In the genomic region with DNA sequence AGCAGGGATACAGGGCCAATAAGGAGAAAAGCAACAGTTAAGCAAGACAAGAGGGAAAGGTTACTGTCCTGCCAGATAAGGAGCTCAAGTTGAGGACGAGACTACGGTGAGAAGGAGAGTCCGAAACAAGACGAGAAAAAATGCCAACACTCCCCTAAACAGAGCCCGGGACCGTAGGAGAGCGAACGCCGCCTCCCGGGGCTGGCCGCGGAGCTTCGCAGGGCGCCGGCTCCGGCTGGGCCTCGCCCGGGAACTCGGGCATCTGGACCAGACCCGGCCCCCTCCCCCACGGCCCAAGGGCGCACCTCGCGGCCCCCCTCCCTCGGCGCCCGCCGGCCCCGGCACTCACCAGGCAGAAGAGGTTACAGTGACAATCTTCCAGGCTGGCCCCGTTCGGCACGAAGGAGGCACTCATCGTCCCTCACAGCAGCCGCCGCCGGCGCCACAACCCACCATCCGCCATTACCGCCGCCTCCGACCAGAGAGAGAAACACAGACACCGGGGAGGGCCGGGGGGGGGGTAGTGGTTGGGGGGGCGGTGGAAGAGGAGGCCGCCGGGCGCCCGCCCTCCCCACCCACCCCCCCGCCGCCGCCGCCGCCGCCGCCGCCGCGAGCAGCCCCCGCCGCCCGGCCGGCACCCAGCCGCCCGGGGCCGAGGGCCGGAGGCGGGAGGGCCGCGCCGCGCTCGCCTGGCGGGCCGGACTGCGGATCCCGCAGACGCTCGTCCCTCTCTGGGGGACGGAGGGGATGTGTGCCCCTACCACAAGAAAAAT, we compare ENCODE assay signal across 8 cellular contexts. TPM values are rescaled to one million over a fixed set of nuclear protein-coding genes. Genes with fewer than 3 reads are reported as not detected.
DNase-seq lines count a peak whose midpoint lies in the region; ATAC-seq and TF ChIP-seq lines count a peak whose summit lies in the region.

A gene with protein sequence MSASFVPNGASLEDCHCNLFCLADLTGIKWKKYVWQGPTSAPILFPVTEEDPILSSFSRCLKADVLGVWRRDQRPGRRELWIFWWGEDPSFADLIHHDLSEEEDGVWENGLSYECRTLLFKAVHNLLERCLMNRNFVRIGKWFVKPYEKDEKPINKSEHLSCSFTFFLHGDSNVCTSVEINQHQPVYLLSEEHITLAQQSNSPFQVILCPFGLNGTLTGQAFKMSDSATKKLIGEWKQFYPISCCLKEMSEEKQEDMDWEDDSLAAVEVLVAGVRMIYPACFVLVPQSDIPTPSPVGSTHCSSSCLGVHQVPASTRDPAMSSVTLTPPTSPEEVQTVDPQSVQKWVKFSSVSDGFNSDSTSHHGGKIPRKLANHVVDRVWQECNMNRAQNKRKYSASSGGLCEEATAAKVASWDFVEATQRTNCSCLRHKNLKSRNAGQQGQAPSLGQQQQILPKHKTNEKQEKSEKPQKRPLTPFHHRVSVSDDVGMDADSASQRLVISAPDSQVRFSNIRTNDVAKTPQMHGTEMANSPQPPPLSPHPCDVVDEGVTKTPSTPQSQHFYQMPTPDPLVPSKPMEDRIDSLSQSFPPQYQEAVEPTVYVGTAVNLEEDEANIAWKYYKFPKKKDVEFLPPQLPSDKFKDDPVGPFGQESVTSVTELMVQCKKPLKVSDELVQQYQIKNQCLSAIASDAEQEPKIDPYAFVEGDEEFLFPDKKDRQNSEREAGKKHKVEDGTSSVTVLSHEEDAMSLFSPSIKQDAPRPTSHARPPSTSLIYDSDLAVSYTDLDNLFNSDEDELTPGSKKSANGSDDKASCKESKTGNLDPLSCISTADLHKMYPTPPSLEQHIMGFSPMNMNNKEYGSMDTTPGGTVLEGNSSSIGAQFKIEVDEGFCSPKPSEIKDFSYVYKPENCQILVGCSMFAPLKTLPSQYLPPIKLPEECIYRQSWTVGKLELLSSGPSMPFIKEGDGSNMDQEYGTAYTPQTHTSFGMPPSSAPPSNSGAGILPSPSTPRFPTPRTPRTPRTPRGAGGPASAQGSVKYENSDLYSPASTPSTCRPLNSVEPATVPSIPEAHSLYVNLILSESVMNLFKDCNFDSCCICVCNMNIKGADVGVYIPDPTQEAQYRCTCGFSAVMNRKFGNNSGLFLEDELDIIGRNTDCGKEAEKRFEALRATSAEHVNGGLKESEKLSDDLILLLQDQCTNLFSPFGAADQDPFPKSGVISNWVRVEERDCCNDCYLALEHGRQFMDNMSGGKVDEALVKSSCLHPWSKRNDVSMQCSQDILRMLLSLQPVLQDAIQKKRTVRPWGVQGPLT (N-terminal part only) (minus strand): TSS at position 488 of the 773 bp plus-strand sequence. CDS start 73 bp downstream, at position 415.

- H3K4me3 ChIP-seq in LNCaP clone FGC (ENCODE audit: low read depth, low read length) (peak within 1 kb of the TSS; percentile 92), cardiac fibroblast (replicated peaks in 1 of 2; ENCODE audit: low read depth in 2 of 2, low read length in 2 of 2) (peak within 1 kb of the TSS; percentile 96 to 97), spleen (peak within 1 kb of the TSS; percentile 75 to 99 (median 92))

- TF ChIP-seq CTCF in LNCaP clone FGC (IDR thresholded peaks at IDR 0.05; ENCODE audit: control insufficient read depth, extremely low read depth, insufficient read depth): no peak
- no peak for TF ChIP-seq CTCF in cardiac fibroblast (IDR thresholded peaks at IDR 0.05; ENCODE audit: low read depth, low read length)
- no peak for TF ChIP-seq CTCF in spleen (IDR thresholded peaks at IDR 0.05 in 8 of 11, conservative IDR thresholded peaks at IDR 0.05 in 3 of 11)

- WGBS in spleen, 5 donors: 0 to 1% (median 0%) methylated on average over 22 to 75 of the region's 79 CpGs

- ATAC-seq in HG03469 (IDR thresholded peaks at IDR 0.05; ENCODE audit: unreplicated experiment): no peak

- H3K36me3 ChIP-seq in spleen: peaks cover 0 to 25% (median 7%) of the 10 kb centered on the region in 6 donors

- no peaks in the 10 kb centered on the region for H3K9me3 ChIP-seq in spleen

- H3K4me1 ChIP-seq in spleen: peaks cover 27 to 54% (median 48%) of the 10 kb centered on the region in 6 donors

- intact Hi-C loops in spleen (cut with DNase I; ENCODE audit: low total_unique reads): loop anchor here (10.0 kb wide), 1 partner anchor 140 kb away; a partner anchor contains a TSS

- no peak for TF ChIP-seq POLR2A in spleen (IDR thresholded peaks at IDR 0.05)

- peak within 1 kb of the TSS; percentile 96 to 100 (median 99) for H3K27ac ChIP-seq in spleen

- DNase-seq in AG20443 (ENCODE audit: low spot score) (peak; percentile 85), GM19240 (ENCODE audit: insufficient read length, low spot score) (peak; percentile 21), LNCaP clone FGC (ENCODE audit: low read depth) (no peak), cardiac fibroblast (ENCODE audit: low read depth in 2 of 2) (peak; percentile 45), iris pigment epithelial cell (ENCODE audit: low read depth) (peak; percentile 40), spleen (peak; percentile 92)
- peak; percentile 26 for DNase-seq in activated CD4-positive, CD25-positive, alpha-beta regulatory T cell treated with anti-CD3 and anti-CD28 coated beads, Interleukin-2, amount 50 U/mL, for 16 hours (ENCODE audit: low read depth, low spot score)

- H3K27me3 ChIP-seq in spleen (replicated peaks in 1 of 7): no peaks in the 10 kb centered on the region

RNA-seq across cellular contexts. Expression of the gene that starts here (rescaled TPM):
- total RNA-seq in spleen: 100 to 1,000 TPM in 1 of 7 donors, 10 to 100 TPM in 6; 75.1 to 104 (median 84.3) TPM
- polyA plus RNA-seq in spleen: 10 to 100 TPM in 1 of 3 donors, 1 to 10 TPM in 2; 4.0 to 14.6 (median 4.5) TPM
